Comparison of ENCODE assay signal across 7 cellular contexts in the genomic region with DNA sequence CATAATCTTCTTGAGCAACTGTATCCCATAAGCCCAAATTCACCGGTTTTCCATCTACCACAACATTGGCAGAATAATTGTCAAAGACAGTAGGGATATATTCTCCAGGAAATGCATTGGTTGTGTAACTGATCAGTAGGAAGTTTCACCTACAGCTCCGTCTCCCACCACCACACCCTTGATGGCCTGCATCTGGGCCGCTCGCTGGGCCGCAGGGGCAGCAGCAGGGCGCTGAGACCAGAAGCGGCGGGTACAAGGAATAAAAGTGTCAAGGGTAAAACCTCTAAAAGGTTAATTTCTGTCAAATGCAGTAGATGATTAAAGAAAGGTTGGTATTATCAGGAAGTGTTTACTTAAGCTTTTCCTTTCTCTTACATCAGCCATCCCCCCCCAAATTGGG.
"Had no signal": no experiment of that assay in that cellular context is flagged by ENCODE, and none has a peak within 500 bp of the region (broad histone marks: within the 10 kb centered on the region; RNA-seq: fewer than 3 reads in every experiment).

No MANE protein-coding gene starts in this region.

- DNase-seq: GDM1, GF-D8 had no signal

- FAIRE-seq: G401.6, GM12878, GM12892, GM18507, GM19239 had no signal

- ATAC-seq: GM12878 had no signal

- H3K4me3 ChIP-seq: GM12878 had no signal
